Comparison of ENCODE assay signal across 9 cellular contexts in genomic region chr15:89356634-89357298, GRCh38. TPM values are rescaled to one million over a fixed set of nuclear protein-coding genes. Genes with fewer than 3 reads are reported as not detected.
DNase-seq lines count a peak whose midpoint lies in the region; ATAC-seq, FAIRE-seq and TF ChIP-seq lines count a peak whose summit lies in the region.
"Had no signal": no experiment of that assay in that cellular context is flagged by ENCODE, and none has a peak within 500 bp of the region (broad histone marks: within the 10 kb centered on the region; RNA-seq: fewer than 3 reads in every experiment).

No MANE protein-coding gene starts in this region.

- peak; percentile 21 to 37; a peak in 4 of 6 replicates for ATAC-seq in A549
- no peak for ATAC-seq in HG03354 (IDR thresholded peaks at IDR 0.05; ENCODE audit: poor library complexity, severe bottlenecking, unreplicated experiment)

- H3K9ac ChIP-seq in endothelial cell of umbilical vein (replicated peaks; ENCODE audit: extremely low read depth, insufficient read depth, low read length) = no peak overlapping the region

- H3K4me2 ChIP-seq in A549 = 0 out of 3 replicates have a peak overlapping the region, but pooled peaks have one; percentile 7
- no peak overlapping the region for H3K4me2 ChIP-seq in endothelial cell of umbilical vein (ENCODE audit: insufficient read depth, low read length)

- H4K20me1 ChIP-seq in endothelial cell of umbilical vein (replicated peaks; ENCODE audit: control insufficient read depth, extremely low read depth, insufficient read depth, low read length) = no peaks in the 10 kb centered on the region

- 14% methylated on average over 13 of the region's 13 CpGs for WGBS in A549 (ENCODE audit: missing lambda C conversion rate)

- no peak overlapping the region for H3K27ac ChIP-seq in A549
- H3K27ac ChIP-seq in endothelial cell of umbilical vein (ENCODE audit: insufficient read depth, low read depth, low read length) = no peak overlapping the region
- H3K27ac ChIP-seq in ascending aorta = no peak overlapping the region
- H3K27ac ChIP-seq: skin epidermis had no signal

- FAIRE-seq in A549 (lab: Jason Lieb, UNC) = peak; percentile 82
- FAIRE-seq in endothelial cell of umbilical vein (lab: Jason Lieb, UNC) = peak; percentile 72

- intact Hi-C loops in endothelial cell of umbilical vein (cut with micrococcal nuclease) = loop anchor here (5.0 kb wide), 2 partner anchors 61 to 201 kb away; no protein-coding TSS in a partner anchor
- intact Hi-C loops in ascending aorta (cut with DNase I) = no loop called here

- no peak for TF ChIP-seq EP300 in A549 (IDR thresholded peaks at IDR 0.05)

- POLR2A ChIA-PET in A549 (lab: Yijun Ruan, JAX) = no interaction called here
- POLR2A ChIA-PET in endothelial cell of umbilical vein (lab: Charles Lee) = no interaction called here

- TF ChIP-seq POLR2A in A549 (IDR thresholded peaks at IDR 0.05; ENCODE audit: low read length) (no peak), endothelial cell of umbilical vein (IDR thresholded peaks at IDR 0.05; ENCODE audit: low read depth, low read length) (no peak)

- peaks cover 40 to 48% of the 10 kb centered on the region in 2 experiments for H3K27me3 ChIP-seq in endothelial cell of umbilical vein (ENCODE audit: control insufficient read depth in 2 of 2, insufficient read depth in 2 of 2, low read length in 2 of 2)
- H3K27me3 ChIP-seq in ascending aorta = peaks cover 14% of the 10 kb centered on the region

- H3K36me3 ChIP-seq in endothelial cell of umbilical vein (ENCODE audit: control insufficient read depth in 2 of 2, extremely low read depth in 1 of 2, insufficient read depth in 2 of 2, low read length in 2 of 2) = no peaks in the 10 kb centered on the region
- no peaks in the 10 kb centered on the region for H3K36me3 ChIP-seq in ascending aorta

- BruUV-seq in endothelial cell of umbilical vein (replicated peaks; lab: Mats Ljungman, UMichigan) = no TSS peak

- dilution Hi-C loops in endothelial cell of umbilical vein (cut with MboI; ENCODE audit: extremely low pct_ligation_motif_present, low sequenced_read_pairs) = no loop called here

- TF ChIP-seq CTCF in A549 (IDR thresholded peaks at IDR 0.05) (peak; percentile 76), GM12872 (IDR thresholded peaks at IDR 0.05; ENCODE audit: insufficient read depth, low read depth, low read length) (peak; percentile 68), endothelial cell of umbilical vein (IDR thresholded peaks at IDR 0.05; ENCODE audit: extremely low read depth in 1 of 2, insufficient read depth in 1 of 2, low read depth in 1 of 2, low read length in 2 of 2) (peak; percentile 37 to 56), ascending aorta (IDR thresholded peaks at IDR 0.05) (peak in 1 of 3 experiments; percentile 26)

- H3K4me1 ChIP-seq in A549 (peaks cover 17% of the 10 kb centered on the region), endothelial cell of umbilical vein (ENCODE audit: control insufficient read depth, extremely low read depth, insufficient read depth, low read length) (no peaks in the 10 kb centered on the region), ascending aorta (peaks cover 3% of the 10 kb centered on the region in 2 donors)

- CTCF ChIA-PET in A549 (lab: Yijun Ruan, JAX) (interaction anchor here (0.8 to 19.6 kb wide), 26 partner anchors 11 to 362 kb away, joined by 3 to 593 read pairs (median 36); partner anchors contain the start of gene POLG), endothelial cell of umbilical vein (lab: Charles Lee) (interaction anchor here (1.0 to 8.0 kb wide), 18 partner anchors 9 to 1135 kb away, joined by 3 to 262 read pairs (median 32); partner anchors contain the start of gene POLG)

- peak; percentile 44 to 56; a peak in 4 of 5 replicates for TF ChIP-seq RAD21 in A549 (conservative IDR thresholded peaks at IDR 0.05 in 1 of 2, IDR thresholded peaks at IDR 0.05 in 1 of 2)

- H3K9me1 ChIP-seq in endothelial cell of umbilical vein (replicated peaks; ENCODE audit: control insufficient read depth, extremely low read depth, insufficient read depth, low read length) = no peaks in the 10 kb centered on the region

- H3K79me2 ChIP-seq in endothelial cell of umbilical vein (ENCODE audit: control insufficient read depth, insufficient read depth, low read length) = no peaks in the 10 kb centered on the region

- H2AFZ ChIP-seq in endothelial cell of umbilical vein (ENCODE audit: low read depth, low read length) = no peak overlapping the region

- H3K9me3 ChIP-seq in A549 (no peaks in the 10 kb centered on the region), endothelial cell of umbilical vein (replicated peaks; ENCODE audit: control insufficient read depth, insufficient read depth, low read length) (no peaks in the 10 kb centered on the region), ascending aorta (no peaks in the 10 kb centered on the region)

- H3K4me3 ChIP-seq in A549 = no peak overlapping the region
- no peak overlapping the region for H3K4me3 ChIP-seq in endothelial cell of umbilical vein (replicated peaks in 1 of 3; ENCODE audit: insufficient read depth in 1 of 3, low read depth in 1 of 3, low read length in 3 of 3)
- H3K4me3 ChIP-seq in ascending aorta = no peak overlapping the region
- H3K4me3 ChIP-seq: skin epidermis had no signal

- peak; percentile 60 to 67 for DNase-seq in A549 (ENCODE audit: low read depth in 1 of 2, low spot score in 1 of 2)
- DNase-seq in NCI-H69 (lab: John Stamatoyannopoulos, UW) = peak; percentile 64
- no peak for DNase-seq in endothelial cell of umbilical vein (ENCODE audit: low read depth, low spot score)
- DNase-seq in mucosa of gallbladder (ENCODE audit: low spot score) = no peak
- DNase-seq in ascending aorta (ENCODE audit: low spot score in 2 of 2) = no peak
- DNase-seq in NCI-H2029 treated with DMSO at 0.1 percent for 48 hours (lab: John Stamatoyannopoulos, UW) = no peak

TF ChIP-seq in A549, 52 proteins besides CTCF, POLR2A, EP300 and RAD21 (continues in another document):
- TF ChIP-seq, protein P1, sequence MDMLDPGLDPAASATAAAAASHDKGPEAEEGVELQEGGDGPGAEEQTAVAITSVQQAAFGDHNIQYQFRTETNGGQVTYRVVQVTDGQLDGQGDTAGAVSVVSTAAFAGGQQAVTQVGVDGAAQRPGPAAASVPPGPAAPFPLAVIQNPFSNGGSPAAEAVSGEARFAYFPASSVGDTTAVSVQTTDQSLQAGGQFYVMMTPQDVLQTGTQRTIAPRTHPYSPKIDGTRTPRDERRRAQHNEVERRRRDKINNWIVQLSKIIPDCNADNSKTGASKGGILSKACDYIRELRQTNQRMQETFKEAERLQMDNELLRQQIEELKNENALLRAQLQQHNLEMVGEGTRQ (IDR thresholded peaks at IDR 0.05) = 0 out of 2 replicates have a peak, but pooled peaks have one; percentile 28
- TF ChIP-seq MAX (IDR thresholded peaks at IDR 0.05) (0 out of 2 replicates have a peak, but pooled peaks have one; percentile 37), SMC3 (IDR thresholded peaks at IDR 0.05) (peak; percentile 63)

TF ChIP-seq in endothelial cell of umbilical vein, 7 proteins besides CTCF, POLR2A, EP300 and RAD21:
- TF ChIP-seq MYC (IDR thresholded peaks at IDR 0.05; ENCODE audit: low read depth, low read length) (no peak), JUN (IDR thresholded peaks at IDR 0.05; ENCODE audit: borderline replicate concordance, insufficient read depth, insufficient read length, low read depth) (no peak), EZH2 (IDR thresholded peaks at IDR 0.05; ENCODE audit: borderline replicate concordance, low read depth, low read length, severe bottlenecking) (no peak), POLR2AphosphoS5 (IDR thresholded peaks at IDR 0.05; ENCODE audit: insufficient read depth, low read depth, low read length) (no peak), GATA2 (IDR thresholded peaks at IDR 0.05; ENCODE audit: insufficient read depth, insufficient read length, low read depth, low read length) (no peak), FOS (IDR thresholded peaks at IDR 0.05; ENCODE audit: borderline replicate concordance, insufficient read depth, low read length) (no peak), MAX (IDR thresholded peaks at IDR 0.05; ENCODE audit: insufficient read depth, insufficient read length) (no peak)

RNA-seq across cellular contexts. Expression of gene POLG, which starts 22.1 kb away (rescaled TPM):
- 24.1 and 34.0 TPM in 2 replicates for polyA plus RNA-seq in A549 (2011; rRNA removed)
- polyA plus RNA-seq in A549 (2012; cell fraction: cytosol; rRNA removed) = 34.4 and 38.1 TPM in 2 replicates
- polyA plus RNA-seq in A549 (2012; cell fraction: nucleus; rRNA removed) = 159 and 165 TPM in 2 replicates
- 47.8 to 50.2 TPM (median 50.0 TPM) in 3 replicates for polyA plus RNA-seq in A549 (2017; fragmentation: RNase III; extraction: RNeasy Plus Mini Kit Qiagen cat#74134 plus additional on column Dnase treatment)
- polyA minus RNA-seq in A549 (2011; rRNA and poly(A)+ RNA removed) = 46.5 and 54.1 TPM in 2 replicates
- 77.7 and 79.4 TPM in 2 replicates for total RNA-seq in endothelial cell of umbilical vein
- 33.8 and 36.6 TPM in 2 replicates for polyA plus RNA-seq in endothelial cell of umbilical vein
- polyA plus RNA-seq in endothelial cell of umbilical vein (2011; cell fraction: cytosol; rRNA removed) = 24.9 and 27.4 TPM in 2 replicates
- 236 and 246 TPM in 2 replicates for polyA plus RNA-seq in endothelial cell of umbilical vein (2011; cell fraction: nucleus; rRNA removed)
- polyA plus RNA-seq in endothelial cell of umbilical vein (2012) = 53.5 and 54.2 TPM in 2 replicates
- polyA minus RNA-seq in endothelial cell of umbilical vein = 74.4 and 77.4 TPM in 2 replicates
- 24.2 TPM for polyA minus RNA-seq in endothelial cell of umbilical vein (2011; cell fraction: cytosol; rRNA and poly(A)+ RNA removed)
- 61.2 and 82.9 TPM in 2 replicates for polyA minus RNA-seq in endothelial cell of umbilical vein (2011; cell fraction: nucleus; rRNA and poly(A)+ RNA removed)
- total RNA-seq in mucosa of gallbladder = 56.2 TPM
- total RNA-seq in ascending aorta = 69.1 TPM

Comparison
In these comparisons a context has a peak if more than half of its experiments do, and no peak if none do; other contexts are left out.
1. DNase-seq: peak in A549 (2 of 2) and NCI-H69 (single experiment); none in endothelial cell of umbilical vein (single experiment), mucosa of gallbladder (single experiment), ascending aorta (0 of 2) and NCI-H2029 treated with DMSO at 0.1 percent for 48 hours (single experiment).